In the genomic region with DNA sequence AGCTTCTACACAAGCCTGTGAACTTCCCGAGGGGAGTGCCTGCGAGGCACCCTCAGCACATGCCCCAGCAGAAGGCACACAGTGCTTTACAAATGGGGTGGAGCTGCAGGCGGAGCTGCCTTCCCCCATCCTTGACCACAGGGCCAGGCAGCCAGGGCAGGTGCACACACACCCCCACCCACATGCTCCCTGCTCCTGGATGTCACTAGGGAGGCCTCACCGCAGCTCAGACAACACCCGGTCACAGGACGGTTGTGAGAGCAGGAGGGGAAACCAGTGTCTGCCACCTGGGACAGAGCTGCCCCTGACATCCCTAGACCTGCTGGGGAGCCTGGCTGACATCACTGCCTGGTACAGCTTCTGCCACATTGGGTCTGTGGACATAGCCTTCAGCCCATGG, we compare ENCODE assay signal across 4 cellular contexts. TPM values are rescaled to one million over a fixed set of nuclear protein-coding genes. Genes with fewer than 3 reads are reported as not detected.
"Had no signal": no experiment of that assay in that cellular context is flagged by ENCODE, and none has a peak within 500 bp of the region (broad histone marks: within the 10 kb centered on the region; RNA-seq: fewer than 3 reads in every experiment).

No MANE protein-coding gene starts in this region.

RNA-seq across cellular contexts. Expression of a gene that starts 39.7 kb away (rescaled TPM):
- total RNA-seq: GM23248, H4, HFFc6, K562 had no signal
- polyA plus RNA-seq: GM23248 had no signal
